In the genomic region with DNA sequence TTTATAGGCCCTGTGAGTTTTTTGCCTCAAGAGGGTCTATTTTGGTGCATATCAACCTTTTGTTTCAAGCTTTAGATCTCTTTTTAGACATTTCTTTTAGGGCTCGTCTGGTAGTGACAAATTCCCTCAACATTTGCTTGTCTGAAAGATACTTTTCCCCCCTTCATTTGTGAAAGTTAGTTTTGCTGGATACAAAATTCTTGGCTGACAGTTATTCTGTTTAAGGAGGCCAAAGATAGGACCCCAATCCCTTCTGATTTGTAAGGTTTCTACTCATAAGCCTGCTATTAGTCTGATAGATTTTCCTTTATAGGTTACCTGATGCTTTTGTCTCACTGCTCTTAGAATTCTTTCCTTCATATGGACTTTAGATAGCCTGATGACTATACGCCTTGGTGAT, we compare ENCODE assay signal across 39 cellular contexts. TPM values are rescaled to one million over a fixed set of nuclear protein-coding genes. Genes with fewer than 3 reads are reported as not detected.
"Had no signal": no experiment of that assay in that cellular context is flagged by ENCODE, and none has a peak within 500 bp of the region (broad histone marks: within the 10 kb centered on the region; RNA-seq: fewer than 3 reads in every experiment).

No MANE protein-coding gene starts in this region.

- H3K36me3 Mint-ChIP-seq: activated naive CD8-positive, alpha-beta T cell treated with anti-CD3 and anti-CD28 coated beads, Interleukin-2, amount 10 ng/mL, durations not matched to agents 7 days and 5 days; brain had no signal

- H3K9me3 ChIP-seq: body of pancreas had no signal

- H3K27me3 ChIP-seq: adrenal gland, ascending aorta, body of pancreas, brain microvascular endothelial cell, breast epithelium, cardiac muscle cell had no signal

- DNase-seq: activated effector memory CD4-positive, alpha-beta T cell treated with anti-CD3 and anti-CD28 coated beads, Interleukin-2, amount 50 U/mL, for 16 hours; activated effector memory CD4-positive, alpha-beta T cell treated with Interleukin-2 at 50 U/mL for 16 hours; activated gamma-delta T cell; activated gamma-delta T cell treated with Interleukin-2 at 50 U/mL for 16 hours; activated naive CD4-positive, alpha-beta T cell; activated naive CD4-positive, alpha-beta T cell treated with anti-CD3 and anti-CD28 coated beads for 36 hours; activated naive CD4-positive, alpha-beta T cell treated with anti-CD3 and anti-CD28 coated beads, Interleukin-2, amount 10 ng/mL, durations not matched to agents 7 days and 5 days; activated naive CD4-positive, alpha-beta T cell treated with anti-CD3 and anti-CD28 coated beads, Interleukin-2, amount 50 U/mL, for 16 hours; activated naive CD4-positive, alpha-beta T cell treated with Interleukin-2 at 50 U/mL for 16 hours; activated naive CD8-positive, alpha-beta T cell treated with anti-CD3 and anti-CD28 coated beads for 36 hours; activated naive CD8-positive, alpha-beta T cell treated with anti-CD3 and anti-CD28 coated beads, Interleukin-2, amount 10 ng/mL, durations not matched to agents 7 days and 5 days; activated naive CD8-positive, alpha-beta T cell treated with anti-CD3 and anti-CD28 coated beads, Interleukin-2, amount 50 U/mL, for 24 hours; activated T-cell treated with anti-CD3 and anti-CD28 coated beads, Interleukin-2, amount 50 U/mL, for 24 hours; activated T-cell treated with anti-CD3 and anti-CD28 coated beads, Interleukin-2, amount 50 U/mL, for 4 hours; activated T-cell treated with anti-CD3 and anti-CD28 coated beads, Interleukin-2, amount 50 U/mL, for 48 hours; activated T-cell treated with anti-CD3 and anti-CD28 coated beads, Interleukin-2, amount 50 U/mL, for 72 hours; adrenal gland; amniotic stem cell; amygdala; anterior cingulate cortex; aorta; body of pancreas; brain microvascular endothelial cell; caudate nucleus; central memory CD4-positive, alpha-beta T cell; cerebellar nuclear complex had no signal

- ATAC-seq: activated naive CD4-positive, alpha-beta T cell treated with anti-CD3 and anti-CD28 coated beads, Interleukin-2, amount 50 U/mL, for 72 hours; activated naive CD8-positive, alpha-beta T cell treated with anti-CD3 and anti-CD28 coated beads, Interleukin-2, amount 50 U/mL, for 24 hours; activated T-cell treated with anti-CD3 and anti-CD28 coated beads, Interleukin-2, amount 50 U/mL, for 4 hours; activated T-cell treated with anti-CD3 and anti-CD28 coated beads, Interleukin-2, amount 50 U/mL, for 72 hours; activated T-helper 17 cell treated with anti-CD3 and anti-CD28 coated beads, Interleukin-2, amount 50 U/mL, for 72 hours; body of pancreas had no signal

- H3K27ac ChIP-seq: adrenal gland, ascending aorta, body of pancreas, brain microvascular endothelial cell, breast epithelium, cardiac muscle cell had no signal

- H3K4me1 Mint-ChIP-seq: activated naive CD4-positive, alpha-beta T cell treated with anti-CD3 and anti-CD28 coated beads, Interleukin-2, amount 10 ng/mL, durations not matched to agents 7 days and 5 days; activated naive CD4-positive, alpha-beta T cell treated with anti-CD3 and anti-CD28 coated beads, Interleukin-2, amount 50 U/mL, for 24 hours; activated naive CD8-positive, alpha-beta T cell treated with anti-CD3 and anti-CD28 coated beads for 36 hours; activated naive CD8-positive, alpha-beta T cell treated with anti-CD3 and anti-CD28 coated beads, Interleukin-2, amount 10 ng/mL, durations not matched to agents 7 days and 5 days; activated naive CD8-positive, alpha-beta T cell treated with anti-CD3 and anti-CD28 coated beads, Interleukin-2, amount 50 U/mL, for 24 hours; activated T-helper 17 cell treated with anti-CD3 and anti-CD28 coated beads, Interleukin-2, amount 50 U/mL, for 72 hours; brain; central memory CD8-positive, alpha-beta T cell had no signal

- H3K27me3 Mint-ChIP-seq: activated naive CD4-positive, alpha-beta T cell treated with anti-CD3 and anti-CD28 coated beads, Interleukin-2, amount 10 ng/mL, durations not matched to agents 7 days and 5 days; activated naive CD4-positive, alpha-beta T cell treated with anti-CD3 and anti-CD28 coated beads, Interleukin-2, amount 50 U/mL, for 24 hours; activated naive CD8-positive, alpha-beta T cell; activated naive CD8-positive, alpha-beta T cell treated with anti-CD3 and anti-CD28 coated beads for 36 hours; activated naive CD8-positive, alpha-beta T cell treated with anti-CD3 and anti-CD28 coated beads, Interleukin-2, amount 50 U/mL, for 24 hours; activated T-cell treated with anti-CD3 and anti-CD28 coated beads, Interleukin-2, amount 50 U/mL, for 24 hours; central memory CD8-positive, alpha-beta T cell had no signal

- H3K4me1 ChIP-seq: adrenal gland, ascending aorta, body of pancreas, breast epithelium had no signal

- H3K4me3 Mint-ChIP-seq: activated naive CD4-positive, alpha-beta T cell treated with anti-CD3 and anti-CD28 coated beads for 36 hours; activated naive CD4-positive, alpha-beta T cell treated with anti-CD3 and anti-CD28 coated beads, Interleukin-2, amount 10 ng/mL, durations not matched to agents 7 days and 5 days; activated naive CD4-positive, alpha-beta T cell treated with anti-CD3 and anti-CD28 coated beads, Interleukin-2, amount 50 U/mL, for 24 hours; activated naive CD8-positive, alpha-beta T cell; activated naive CD8-positive, alpha-beta T cell treated with anti-CD3 and anti-CD28 coated beads for 36 hours; activated naive CD8-positive, alpha-beta T cell treated with anti-CD3 and anti-CD28 coated beads, Interleukin-2, amount 10 ng/mL, durations not matched to agents 7 days and 5 days; activated naive CD8-positive, alpha-beta T cell treated with anti-CD3 and anti-CD28 coated beads, Interleukin-2, amount 50 U/mL, for 24 hours; activated T-cell treated with anti-CD3 and anti-CD28 coated beads, Interleukin-2, amount 50 U/mL, for 24 hours; activated T-cell treated with anti-CD3 and anti-CD28 coated beads, Interleukin-2, amount 50 U/mL, for 4 hours; activated T-cell treated with anti-CD3 and anti-CD28 coated beads, Interleukin-2, amount 50 U/mL, for 72 hours; activated T-helper 1 cell treated with anti-CD3 and anti-CD28 coated beads, Interleukin-12 subunit alpha, Interleukin-12 subunit beta, Interleukin-2, Interleukin-4 antibody, amounts not matched to agents 30 ng/mL and 10 ng/mL and 1 ng/mL, durations not matched to agents 14 hours and 24 hours and 36 hours; activated T-helper 17 cell treated with anti-CD3 and anti-CD28 coated beads, Interleukin-2, amount 50 U/mL, for 72 hours; brain; central memory CD8-positive, alpha-beta T cell had no signal

- H3K27ac Mint-ChIP-seq: activated naive CD4-positive, alpha-beta T cell treated with anti-CD3 and anti-CD28 coated beads for 36 hours; activated naive CD4-positive, alpha-beta T cell treated with anti-CD3 and anti-CD28 coated beads, Interleukin-2, amount 10 ng/mL, durations not matched to agents 7 days and 5 days; activated naive CD4-positive, alpha-beta T cell treated with anti-CD3 and anti-CD28 coated beads, Interleukin-2, amount 50 U/mL, for 24 hours; activated naive CD4-positive, alpha-beta T cell treated with anti-CD3 and anti-CD28 coated beads, Interleukin-2, amount 50 U/mL, for 72 hours; activated naive CD8-positive, alpha-beta T cell; activated naive CD8-positive, alpha-beta T cell treated with anti-CD3 and anti-CD28 coated beads for 36 hours; activated naive CD8-positive, alpha-beta T cell treated with anti-CD3 and anti-CD28 coated beads, Interleukin-2, amount 10 ng/mL, durations not matched to agents 7 days and 5 days; activated naive CD8-positive, alpha-beta T cell treated with anti-CD3 and anti-CD28 coated beads, Interleukin-2, amount 50 U/mL, for 24 hours; activated T-cell treated with anti-CD3 and anti-CD28 coated beads, Interleukin-2, amount 50 U/mL, for 24 hours; activated T-cell treated with anti-CD3 and anti-CD28 coated beads, Interleukin-2, amount 50 U/mL, for 72 hours; activated T-helper 1 cell treated with anti-CD3 and anti-CD28 coated beads, Interleukin-12 subunit alpha, Interleukin-12 subunit beta, Interleukin-2, Interleukin-4 antibody, amounts not matched to agents 30 ng/mL and 10 ng/mL and 1 ng/mL, durations not matched to agents 14 hours and 24 hours and 36 hours; activated T-helper 17 cell treated with anti-CD3 and anti-CD28 coated beads, Interleukin-2, amount 50 U/mL, for 72 hours; activated T-helper 2 cell treated with anti-CD3 and anti-CD28 coated beads, Interferon-gamma antibody, Interleukin-2, Interleukin-4, amounts not matched to agents 10 μg/mL and 5 μg/mL and 100 μg/mL, durations not matched to agents 14 hours and 24 hours and 36 hours; brain had no signal

- FAIRE-seq: astrocyte, bronchial epithelial cell had no signal

- H3K4me3 ChIP-seq: adrenal gland, ascending aorta, body of pancreas, breast epithelium, cardiac muscle cell had no signal

- H3K36me3 ChIP-seq: adrenal gland, ascending aorta, brain microvascular endothelial cell, breast epithelium, cardiac muscle cell had no signal

RNA-seq across cellular contexts. Expression of a gene that starts 36.1 kb away (rescaled TPM):
- total RNA-seq: activated naive CD4-positive, alpha-beta T cell treated with anti-CD3 and anti-CD28 coated beads for 36 hours; activated naive CD4-positive, alpha-beta T cell treated with anti-CD3 and anti-CD28 coated beads, Interleukin-2, amount 50 U/mL, for 72 hours; activated naive CD8-positive, alpha-beta T cell treated with anti-CD3 and anti-CD28 coated beads, Interleukin-2, amount 10 ng/mL, durations not matched to agents 7 days and 5 days; activated T-cell treated with anti-CD3 and anti-CD28 coated beads, Interleukin-2, amount 50 U/mL, for 4 hours; activated T-cell treated with anti-CD3 and anti-CD28 coated beads, Interleukin-2, amount 50 U/mL, for 72 hours; activated T-helper 1 cell treated with anti-CD3 and anti-CD28 coated beads, Interleukin-12 subunit alpha, Interleukin-12 subunit beta, Interleukin-2, Interleukin-4 antibody, amounts not matched to agents 30 ng/mL and 10 ng/mL and 1 ng/mL, durations not matched to agents 14 hours and 24 hours and 36 hours; activated T-helper 17 cell treated with anti-CD3 and anti-CD28 coated beads, Interleukin-2, amount 50 U/mL, for 72 hours; activated T-helper 2 cell treated with anti-CD3 and anti-CD28 coated beads, Interferon-gamma antibody, Interleukin-2, Interleukin-4, amounts not matched to agents 10 μg/mL and 5 μg/mL and 100 μg/mL, durations not matched to agents 14 hours and 24 hours and 36 hours; adrenal gland; aorta; ascending aorta; cardiac muscle cell had no signal
- polyA plus RNA-seq: adrenal gland, cardiac muscle cell had no signal
